In genomic region chr5:150502106-150502505, GRCh38 we compare ENCODE assay signal across 1 cellular context.
TF ChIP-seq lines count a peak whose summit lies in the region.

No MANE protein-coding gene starts in this region.

TF ChIP-seq in A549, 52 proteins besides CTCF, POLR2A, EP300 and RAD21 (continued from another document):
- TF ChIP-seq HOXB13 (CRISPR knock-in tag; IDR thresholded peaks at IDR 0.05; ENCODE audit: low read depth) (no peak), MYC (IDR thresholded peaks at IDR 0.05; ENCODE audit: borderline replicate concordance, low read length) (no peak), PBX3 (IDR thresholded peaks at IDR 0.05) (no peak), CBX2 (IDR thresholded peaks at IDR 0.05; ENCODE audit: borderline replicate concordance, low read depth) (no peak), NPAS2 (CRISPR knock-in tag; IDR thresholded peaks at IDR 0.05; ENCODE audit: borderline replicate concordance) (no peak), REST (IDR thresholded peaks at IDR 0.05) (no peak)
